ENCODE assay signal across 28 cellular contexts in genomic region chr1:184542291-184542690, GRCh38.
"Had no signal": no experiment of that assay in that cellular context is flagged by ENCODE, and none has a peak within 500 bp of the region (broad histone marks: within the 10 kb centered on the region; RNA-seq: fewer than 3 reads in every experiment).

No MANE protein-coding gene starts in this region.

- H3K9me3 Mint-ChIP-seq: stimulated activated effector memory CD8-positive, alpha-beta T cell treated with anti-CD3 and anti-CD28 coated beads, Interleukin-12 subunit alpha, Interleukin-12 subunit beta, amount 100 ng/mL, for 72 hours had no signal

- H3K4me1 Mint-ChIP-seq: activated B cell treated with CpG ODN at 0.5 μM for 24 hours; activated CD4-positive, alpha-beta T cell treated with anti-CD3 and anti-CD28 coated beads for 36 hours; activated CD8-positive, alpha-beta memory T cell treated with anti-CD3 and anti-CD28 coated beads, Interleukin-2, amount 10 ng/mL, durations not matched to agents 7 days and 5 days; naive thymus-derived CD4-positive, alpha-beta T cell; stimulated activated effector memory CD8-positive, alpha-beta T cell treated with anti-CD3 and anti-CD28 coated beads, Interleukin-12 subunit alpha, Interleukin-12 subunit beta, amount 100 ng/mL, for 72 hours had no signal

- DNase-seq: activated B cell treated with CpG ODN at 0.5 μM for 24 hours; activated CD4-positive, alpha-beta T cell treated with anti-CD3 and anti-CD28 coated beads for 36 hours; activated CD8-positive, alpha-beta memory T cell treated with anti-CD3 and anti-CD28 coated beads, Interleukin-2, amount 10 ng/mL, durations not matched to agents 7 days and 5 days; activated CD8-positive, alpha-beta T cell treated with anti-CD3 and anti-CD28 coated beads, Interleukin-2, amount 10 ng/mL, durations not matched to agents 7 days and 5 days; activated naive CD4-positive, alpha-beta T cell; activated T-cell treated with anti-CD3 and anti-CD28 coated beads, Interleukin-2, amount 50 U/mL, for 48 hours; anterior cingulate cortex; dorsolateral prefrontal cortex; effector memory CD4-positive, alpha-beta T cell; head of caudate nucleus; hippocampal formation; kidney; left colon; midbrain; naive thymus-derived CD4-positive, alpha-beta T cell; ovary; psoas muscle; stimulated activated CD4-positive, alpha-beta T cell treated with anti-CD3 and anti-CD28 coated beads, Interleukin-2, amount 100 ng/mL, for 48 hours; T-helper 1 cell; upper lobe of left lung had no signal

- H3K27me3 Mint-ChIP-seq: activated B cell treated with CpG ODN at 0.5 μM for 24 hours; activated CD4-positive, alpha-beta T cell treated with anti-CD3 and anti-CD28 coated beads for 36 hours; activated CD8-positive, alpha-beta memory T cell treated with anti-CD3 and anti-CD28 coated beads, Interleukin-2, amount 10 ng/mL, durations not matched to agents 7 days and 5 days had no signal

- H3K27ac ChIP-seq: coronary artery, dorsolateral prefrontal cortex, ovary, psoas muscle, right atrium auricular region, upper lobe of left lung had no signal

- H3K9me3 ChIP-seq: gastroesophageal sphincter, ovary, upper lobe of left lung had no signal

- H3K4me3 ChIP-seq: cardiac muscle cell, coronary artery, dorsolateral prefrontal cortex, gastroesophageal sphincter, ovary, psoas muscle, right atrium auricular region, upper lobe of left lung had no signal

- H3K27ac Mint-ChIP-seq: activated B cell treated with CpG ODN at 0.5 μM for 24 hours; activated CD4-positive, alpha-beta T cell treated with anti-CD3 and anti-CD28 coated beads for 36 hours; activated CD8-positive, alpha-beta memory T cell treated with anti-CD3 and anti-CD28 coated beads, Interleukin-2, amount 10 ng/mL, durations not matched to agents 7 days and 5 days; activated CD8-positive, alpha-beta T cell treated with anti-CD3 and anti-CD28 coated beads, Interleukin-2, amount 10 ng/mL, durations not matched to agents 7 days and 5 days; activated naive CD4-positive, alpha-beta T cell treated with anti-CD3 and anti-CD28 coated beads, Interleukin-2, amount 50 U/mL, for 72 hours; naive thymus-derived CD4-positive, alpha-beta T cell; stimulated activated effector memory CD8-positive, alpha-beta T cell treated with anti-CD3 and anti-CD28 coated beads, Interleukin-12 subunit alpha, Interleukin-12 subunit beta, amount 100 ng/mL, for 72 hours; stimulated activated naive CD8-positive, alpha-beta T cell treated with anti-CD3 and anti-CD28 coated beads, Interleukin-15, Interleukin-2, amounts not matched to agents 100 ng/mL and 50 ng/mL, for 24 hours; T-helper 2 cell treated with Interferon-gamma antibody and Interleukin-4, amounts not matched to agents 5 μg/mL and 100 μg/mL, for 36 hours had no signal

- H3K27me3 ChIP-seq: cardiac muscle cell, dorsolateral prefrontal cortex, gastroesophageal sphincter, ovary, right atrium auricular region, upper lobe of left lung had no signal

- ATAC-seq: activated CD4-positive, alpha-beta T cell treated with anti-CD3 and anti-CD28 coated beads for 36 hours; activated CD8-positive, alpha-beta memory T cell treated with anti-CD3 and anti-CD28 coated beads, Interleukin-2, amount 10 ng/mL, durations not matched to agents 7 days and 5 days; activated CD8-positive, alpha-beta T cell treated with anti-CD3 and anti-CD28 coated beads, Interleukin-2, amount 10 ng/mL, durations not matched to agents 7 days and 5 days; activated naive CD4-positive, alpha-beta T cell treated with anti-CD3 and anti-CD28 coated beads, Interleukin-2, amount 50 U/mL, for 72 hours; gastroesophageal sphincter; left colon; naive thymus-derived CD4-positive, alpha-beta T cell; stimulated activated effector memory CD8-positive, alpha-beta T cell treated with anti-CD3 and anti-CD28 coated beads, Interleukin-12 subunit alpha, Interleukin-12 subunit beta, amount 100 ng/mL, for 72 hours had no signal

- H3K36me3 ChIP-seq: cardiac muscle cell, ovary, right atrium auricular region, upper lobe of left lung had no signal

- H3K4me3 Mint-ChIP-seq: activated B cell treated with CpG ODN at 0.5 μM for 24 hours; activated CD4-positive, alpha-beta T cell treated with anti-CD3 and anti-CD28 coated beads for 36 hours; activated CD8-positive, alpha-beta memory T cell treated with anti-CD3 and anti-CD28 coated beads, Interleukin-2, amount 10 ng/mL, durations not matched to agents 7 days and 5 days; activated CD8-positive, alpha-beta T cell treated with anti-CD3 and anti-CD28 coated beads, Interleukin-2, amount 10 ng/mL, durations not matched to agents 7 days and 5 days; naive thymus-derived CD4-positive, alpha-beta T cell; stimulated activated effector memory CD8-positive, alpha-beta T cell treated with anti-CD3 and anti-CD28 coated beads, Interleukin-12 subunit alpha, Interleukin-12 subunit beta, amount 100 ng/mL, for 72 hours; stimulated activated naive CD8-positive, alpha-beta T cell treated with anti-CD3 and anti-CD28 coated beads, Interleukin-15, Interleukin-2, amounts not matched to agents 100 ng/mL and 50 ng/mL, for 24 hours; T-helper 2 cell treated with Interferon-gamma antibody and Interleukin-4, amounts not matched to agents 5 μg/mL and 100 μg/mL, for 36 hours had no signal

- H3K36me3 Mint-ChIP-seq: activated CD8-positive, alpha-beta memory T cell treated with anti-CD3 and anti-CD28 coated beads, Interleukin-2, amount 10 ng/mL, durations not matched to agents 7 days and 5 days; activated naive CD4-positive, alpha-beta T cell treated with anti-CD3 and anti-CD28 coated beads, Interleukin-2, amount 50 U/mL, for 72 hours; naive thymus-derived CD4-positive, alpha-beta T cell; stimulated activated effector memory CD8-positive, alpha-beta T cell treated with anti-CD3 and anti-CD28 coated beads, Interleukin-12 subunit alpha, Interleukin-12 subunit beta, amount 100 ng/mL, for 72 hours had no signal
